Comparison of ENCODE assay signal across 8 cellular contexts in the genomic region with DNA sequence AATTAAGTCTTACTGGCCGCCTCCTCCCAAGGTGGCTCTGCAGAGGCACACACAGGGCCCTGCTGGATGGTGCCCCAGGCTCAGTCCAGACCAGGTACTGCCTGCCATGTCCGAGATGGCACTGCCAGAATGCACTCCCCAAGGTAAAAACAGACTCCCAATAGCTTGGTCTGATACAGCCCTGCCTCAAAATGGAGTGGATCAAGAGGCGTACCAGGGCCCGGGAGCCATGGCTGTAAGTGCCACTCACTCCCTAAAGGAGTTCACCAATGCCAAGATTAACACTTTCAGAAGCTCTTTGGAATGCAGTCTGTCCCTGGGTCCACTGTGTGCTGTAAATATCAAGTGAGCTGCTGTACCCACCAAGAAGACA. TPM values are rescaled to one million over a fixed set of nuclear protein-coding genes. Genes with fewer than 3 reads are reported as not detected.
DNase-seq lines count a peak whose midpoint lies in the region; ATAC-seq and TF ChIP-seq lines count a peak whose summit lies in the region.

No MANE protein-coding gene starts in this region.

- CTCF ChIA-PET in CD4-positive, alpha-beta T cell (lab: Charles Lee), result interaction anchor here (0.6 to 9.7 kb wide), 21 partner anchors 8 to 517 kb away, joined by 3 to 216 read pairs (median 4); partner anchors contain the start of gene NUFIP2
- CTCF ChIA-PET in Panc1 (lab: Charles Lee), result interaction anchor here (0.6 to 5.6 kb wide), 5 partner anchors 21 to 425 kb away, joined by 5 to 97 read pairs (median 6); no protein-coding TSS in a partner anchor

- intact Hi-C loops in CD4-positive, alpha-beta T cell (cut with DNase I, micrococcal nuclease), result loop anchor here (1.0 to 10.0 kb wide), 4 partner anchors 31 to 216 kb away; no protein-coding TSS in a partner anchor
- intact Hi-C loops in Panc1 (cut with micrococcal nuclease; ENCODE audit: unreplicated experiment) (loop anchor here (1.0 to 2.0 kb wide), 2 partner anchors 32 to 39 kb away; no protein-coding TSS in a partner anchor), ovary (cut with DNase I) (loop anchor here in 1 of 4 donors (2.0 kb wide), 1 partner anchor 30 kb away; no protein-coding TSS in a partner anchor)

- no peaks in the 10 kb centered on the region for H3K27me3 ChIP-seq in CD4-positive, alpha-beta T cell (ENCODE audit: control insufficient read depth, insufficient read depth, low read length)
- no peaks in the 10 kb centered on the region for H3K27me3 ChIP-seq in Panc1 (ENCODE audit: control insufficient read depth, insufficient read depth, low read length)
- H3K27me3 ChIP-seq in ovary, result no peaks in the 10 kb centered on the region
- no peaks in the 10 kb centered on the region for H3K27me3 ChIP-seq in HAP-1 (ENCODE audit: low read depth)

- H3K9me3 Mint-ChIP-seq in CD4-positive, alpha-beta T cell, result no peaks in the 10 kb centered on the region

- H3K4me3 ChIP-seq in Panc1 (ENCODE audit: low read depth in 2 of 2, low read length in 2 of 2) (peak overlapping the region; percentile 54 to 65), epithelial cell of proximal tubule (ENCODE audit: low read depth, low read length) (peak overlapping the region; percentile 65), ovary (peak overlapping the region; percentile 71), HAP-1 (no peak overlapping the region)

- peaks cover 34% of the 10 kb centered on the region for H3K4me1 Mint-ChIP-seq in CD4-positive, alpha-beta T cell (ENCODE audit: low read depth)

- POLR2A ChIA-PET in CD4-positive, alpha-beta T cell (lab: Charles Lee), result interaction anchor here (1.0 to 2.2 kb wide), 8 partner anchors 26 to 113 kb away, joined by 3 to 36 read pairs (median 10); partner anchors contain the start of gene NUFIP2
- POLR2A ChIA-PET in Panc1 (lab: Charles Lee), result interaction anchor here (1.0 kb wide), 1 partner anchor 24 kb away, joined by 8 read pairs; no protein-coding TSS in a partner anchor

- no peak for TF ChIP-seq POLR2A in ovary (IDR thresholded peaks at IDR 0.05)

- no peaks in the 10 kb centered on the region for H3K36me3 ChIP-seq in Panc1 (ENCODE audit: control insufficient read depth, insufficient read depth, low read length)
- no peaks in the 10 kb centered on the region for H3K36me3 ChIP-seq in ovary
- no peaks in the 10 kb centered on the region for H3K36me3 ChIP-seq in HAP-1 (replicated peaks)

- peak overlapping the region; percentile 62 for H3K4me3 Mint-ChIP-seq in CD4-positive, alpha-beta T cell

- ATAC-seq in CD4-positive, alpha-beta T cell (ENCODE audit: poor library complexity), result no peak
- no peak for ATAC-seq in Panc1
- ATAC-seq in HG03159 (IDR thresholded peaks at IDR 0.05; ENCODE audit: unreplicated experiment), result no peak

- 62 to 73% (median 70%) methylated on average over 4 of the region's 4 CpGs for WGBS in ovary, 3 donors

- H3K27ac Mint-ChIP-seq in CD4-positive, alpha-beta T cell, result no peak overlapping the region

- TF ChIP-seq EP300 in ovary (IDR thresholded peaks at IDR 0.05), result no peak

- H3K36me3 Mint-ChIP-seq in CD4-positive, alpha-beta T cell (ENCODE audit: low read depth), result no peaks in the 10 kb centered on the region

- BruUV-seq in Panc1 (replicated peaks; lab: Mats Ljungman, UMichigan), result no TSS peak

- no peaks in the 10 kb centered on the region for H3K9me3 ChIP-seq in CD4-positive, alpha-beta T cell (ENCODE audit: control insufficient read depth, low read length)
- H3K9me3 ChIP-seq in Panc1 (ENCODE audit: control insufficient read depth, insufficient read depth, low read depth, low read length) (no peaks in the 10 kb centered on the region), ovary (no peaks in the 10 kb centered on the region), HAP-1 (no peaks in the 10 kb centered on the region)

- DNase-seq in CD4-positive, alpha-beta T cell, result no peak
- DNase-seq in Panc1 (ENCODE audit: low read depth, low spot score) (no peak), epithelial cell of proximal tubule (ENCODE audit: low read depth) (no peak), ovary (no peak), dermis blood vessel endothelial cell (no peak), germinal center (ENCODE audit: low spot score) (no peak), HAP-1 (ENCODE audit: low spot score in 2 of 2) (no peak)

- H3K4me1 ChIP-seq in Panc1 (ENCODE audit: control insufficient read depth, insufficient read depth, low read length) (peaks cover 34% of the 10 kb centered on the region), ovary (ENCODE audit: insufficient read depth) (peaks cover 21% of the 10 kb centered on the region), HAP-1 (peaks cover 20% of the 10 kb centered on the region)

- H3K27me3 Mint-ChIP-seq in CD4-positive, alpha-beta T cell, result no peaks in the 10 kb centered on the region

- peak; percentile 11 for TF ChIP-seq CTCF in CD4-positive, alpha-beta T cell (IDR thresholded peaks at IDR 0.05)
- no peak for TF ChIP-seq CTCF in Panc1 (IDR thresholded peaks at IDR 0.05)
- no peak for TF ChIP-seq CTCF in epithelial cell of proximal tubule (conservative IDR thresholded peaks at IDR 0.05; ENCODE audit: low read depth, low read length)
- TF ChIP-seq CTCF in ovary (IDR thresholded peaks at IDR 0.05), result no peak

- in situ Hi-C loops in Panc1 (cut with HindIII; ENCODE audit: low pct_unique_long_range_greater_than_20kb, low sequenced_read_pairs), result no loop called here
- in situ Hi-C loops in HAP-1 (cut with MboI; ENCODE audit: low sequenced_read_pairs), result no loop called here

- H3K27ac ChIP-seq in CD4-positive, alpha-beta T cell (ENCODE audit: low read depth, low read length), result no peak overlapping the region
- H3K27ac ChIP-seq in Panc1 (ENCODE audit: low read length) (peak overlapping the region; percentile 81), ovary (peak overlapping the region; percentile 74 to 78)

RNA-seq across cellular contexts. Expression of gene MYO18A, which starts 0.6 kb away (rescaled TPM):
- 10 to 100 TPM; 87.0 to 90.1 TPM for total RNA-seq in CD4-positive, alpha-beta T cell
- total RNA-seq in Panc1 (2021; ENCODE audit: unreplicated experiment), result 108 TPM
- 94.4 TPM for polyA plus RNA-seq in Panc1 (2012; ENCODE audit: insufficient read length)
- 23.5 and 34.2 TPM in 2 replicates for total RNA-seq in epithelial cell of proximal tubule
- total RNA-seq in ovary, result 10 to 100 TPM; 23.0 to 53.9 (median 35.3) TPM
- 10 to 100 TPM; 24.2 to 30.9 TPM for polyA plus RNA-seq in ovary
- total RNA-seq in dermis blood vessel endothelial cell, result 42.4 and 47.4 TPM in 2 replicates
